ENCODE assay signal across 2 cellular contexts in the genomic region with DNA sequence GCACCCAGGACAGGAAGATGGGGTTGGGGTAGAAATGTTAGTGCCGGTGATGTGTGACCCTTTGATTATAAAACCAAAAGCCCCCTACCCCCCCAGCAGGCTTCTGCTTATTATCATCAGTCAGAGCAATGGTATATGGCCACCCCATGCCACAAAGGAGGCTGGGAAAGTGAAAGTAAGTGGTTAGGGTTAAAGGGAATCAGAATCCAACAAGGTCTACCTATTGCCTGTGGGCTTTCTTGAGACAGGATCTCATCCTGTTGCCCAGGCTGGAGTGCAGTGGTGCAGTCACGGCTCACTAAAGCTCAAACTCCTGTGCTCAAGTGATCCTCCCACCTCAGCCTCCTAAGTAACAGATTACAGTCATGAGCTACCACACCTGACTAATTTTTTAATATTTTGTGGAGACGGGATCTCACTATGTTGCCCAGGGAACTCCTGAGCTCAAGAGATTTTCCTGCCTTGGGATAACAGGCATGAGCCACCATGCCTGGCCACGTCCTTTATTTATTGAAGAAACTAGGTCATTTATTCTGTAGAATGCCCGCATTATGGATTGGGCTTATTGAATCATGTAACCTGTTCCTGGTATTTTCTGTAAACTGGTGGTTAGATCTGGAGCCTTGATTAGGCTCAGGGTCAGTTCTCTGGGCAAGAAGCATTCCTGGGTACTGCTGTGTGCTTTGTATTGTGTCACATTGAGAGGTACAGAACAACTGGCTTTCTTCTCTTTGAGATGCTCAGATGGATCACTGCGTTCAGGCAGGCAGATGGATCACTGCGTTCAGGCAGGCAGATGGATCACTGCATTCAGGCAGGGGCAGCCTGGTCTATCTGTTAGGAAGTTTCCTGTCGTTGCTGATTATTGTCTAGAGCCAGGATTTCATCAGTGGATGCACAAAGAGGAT.
TF ChIP-seq lines count a peak whose summit lies in the region.

No MANE protein-coding gene starts in this region.

TF ChIP-seq in endothelial cell of umbilical vein, 7 proteins besides CTCF, POLR2A, EP300 and RAD21:
- peak; percentile 20 for TF ChIP-seq GATA2 (IDR thresholded peaks at IDR 0.05; ENCODE audit: insufficient read depth, insufficient read length, low read depth, low read length)
- no peak for TF ChIP-seq MYC (IDR thresholded peaks at IDR 0.05; ENCODE audit: low read depth, low read length)

TF ChIP-seq in HepG2, 621 proteins besides CTCF, POLR2A, EP300 and RAD21:
- TF ChIP-seq HOXA5 (CRISPR knock-in tag; IDR thresholded peaks at IDR 0.05) (no peak), ZC3H13 (CRISPR knock-in tag; IDR thresholded peaks at IDR 0.05) (no peak), SMAD1 (CRISPR knock-in tag; IDR thresholded peaks at IDR 0.05; ENCODE audit: borderline replicate concordance, low read depth) (no peak), TP53 (CRISPR knock-in tag; conservative IDR thresholded peaks at IDR 0.05) (no peak), ZNF816 (CRISPR knock-in tag; IDR thresholded peaks at IDR 0.05; ENCODE audit: borderline replicate concordance) (no peak), ARID2 (CRISPR knock-in tag; IDR thresholded peaks at IDR 0.05; ENCODE audit: borderline replicate concordance) (no peak), ZNF264 (CRISPR knock-in tag; IDR thresholded peaks at IDR 0.05) (no peak), NFE2L1 (CRISPR knock-in tag; IDR thresholded peaks at IDR 0.05; ENCODE audit: borderline replicate concordance) (no peak), DPF2 (CRISPR knock-in tag; IDR thresholded peaks at IDR 0.05; ENCODE audit: borderline replicate concordance, low read depth) (no peak), TOPORS (CRISPR knock-in tag; IDR thresholded peaks at IDR 0.05) (no peak), CHCHD3 (CRISPR knock-in tag; IDR thresholded peaks at IDR 0.05) (no peak)
- TF ChIP-seq, protein P1, sequence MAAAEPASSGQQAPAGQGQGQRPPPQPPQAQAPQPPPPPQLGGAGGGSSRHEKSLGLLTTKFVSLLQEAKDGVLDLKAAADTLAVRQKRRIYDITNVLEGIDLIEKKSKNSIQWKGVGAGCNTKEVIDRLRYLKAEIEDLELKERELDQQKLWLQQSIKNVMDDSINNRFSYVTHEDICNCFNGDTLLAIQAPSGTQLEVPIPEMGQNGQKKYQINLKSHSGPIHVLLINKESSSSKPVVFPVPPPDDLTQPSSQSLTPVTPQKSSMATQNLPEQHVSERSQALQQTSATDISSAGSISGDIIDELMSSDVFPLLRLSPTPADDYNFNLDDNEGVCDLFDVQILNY (CRISPR knock-in tag; conservative IDR thresholded peaks at IDR 0.05): no peak
- TF ChIP-seq, protein P2, sequence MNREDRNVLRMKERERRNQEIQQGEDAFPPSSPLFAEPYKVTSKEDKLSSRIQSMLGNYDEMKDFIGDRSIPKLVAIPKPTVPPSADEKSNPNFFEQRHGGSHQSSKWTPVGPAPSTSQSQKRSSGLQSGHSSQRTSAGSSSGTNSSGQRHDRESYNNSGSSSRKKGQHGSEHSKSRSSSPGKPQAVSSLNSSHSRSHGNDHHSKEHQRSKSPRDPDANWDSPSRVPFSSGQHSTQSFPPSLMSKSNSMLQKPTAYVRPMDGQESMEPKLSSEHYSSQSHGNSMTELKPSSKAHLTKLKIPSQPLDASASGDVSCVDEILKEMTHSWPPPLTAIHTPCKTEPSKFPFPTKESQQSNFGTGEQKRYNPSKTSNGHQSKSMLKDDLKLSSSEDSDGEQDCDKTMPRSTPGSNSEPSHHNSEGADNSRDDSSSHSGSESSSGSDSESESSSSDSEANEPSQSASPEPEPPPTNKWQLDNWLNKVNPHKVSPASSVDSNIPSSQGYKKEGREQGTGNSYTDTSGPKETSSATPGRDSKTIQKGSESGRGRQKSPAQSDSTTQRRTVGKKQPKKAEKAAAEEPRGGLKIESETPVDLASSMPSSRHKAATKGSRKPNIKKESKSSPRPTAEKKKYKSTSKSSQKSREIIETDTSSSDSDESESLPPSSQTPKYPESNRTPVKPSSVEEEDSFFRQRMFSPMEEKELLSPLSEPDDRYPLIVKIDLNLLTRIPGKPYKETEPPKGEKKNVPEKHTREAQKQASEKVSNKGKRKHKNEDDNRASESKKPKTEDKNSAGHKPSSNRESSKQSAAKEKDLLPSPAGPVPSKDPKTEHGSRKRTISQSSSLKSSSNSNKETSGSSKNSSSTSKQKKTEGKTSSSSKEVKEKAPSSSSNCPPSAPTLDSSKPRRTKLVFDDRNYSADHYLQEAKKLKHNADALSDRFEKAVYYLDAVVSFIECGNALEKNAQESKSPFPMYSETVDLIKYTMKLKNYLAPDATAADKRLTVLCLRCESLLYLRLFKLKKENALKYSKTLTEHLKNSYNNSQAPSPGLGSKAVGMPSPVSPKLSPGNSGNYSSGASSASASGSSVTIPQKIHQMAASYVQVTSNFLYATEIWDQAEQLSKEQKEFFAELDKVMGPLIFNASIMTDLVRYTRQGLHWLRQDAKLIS (CRISPR knock-in tag; IDR thresholded peaks at IDR 0.05): no peak
- TF ChIP-seq, protein P3, sequence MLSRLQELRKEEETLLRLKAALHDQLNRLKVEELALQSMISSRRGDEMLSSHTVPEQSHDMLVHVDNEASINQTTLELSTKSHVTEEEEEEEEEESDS (CRISPR knock-in tag; IDR thresholded peaks at IDR 0.05; ENCODE audit: borderline replicate concordance): no peak
TF ChIP-seq in HepG2: peak in this region for 0.
